In genomic region chr3:98563661-98564281, GRCh38 we compare ENCODE assay signal across 8 cellular contexts.
A peak's percentile ranks its signal among the peaks of the same experiment; 100 is the strongest.
DNase-seq lines count a peak whose midpoint lies in the region; ATAC-seq and TF ChIP-seq lines count a peak whose summit lies in the region.

No MANE protein-coding gene starts in this region.

- TF ChIP-seq CTCF in astrocyte of the spinal cord (IDR thresholded peaks at IDR 0.05; ENCODE audit: low read depth, low read length): no peak

- no peak overlapping the region for H3K4me3 ChIP-seq in astrocyte of the spinal cord (ENCODE audit: low read depth, low read length)

- DNase-seq in GM04503 (ENCODE audit: low read depth) (peak; percentile 49), HS-5 (ENCODE audit: low read depth) (peak; percentile 72), astrocyte of the spinal cord (ENCODE audit: low read depth, low spot score) (peak; percentile 71), DMS114 treated with DMSO at 0.1 percent for 48 hours (lab: John Stamatoyannopoulos, UW; ENCODE audit: unreplicated experiment) (no peak), iPS-NIHi7 (ENCODE audit: extremely low spot score) (no peak), D341Med (ENCODE audit: low spot score) (no peak), NCI-H2081 treated with DMSO at 0.1 percent for 48 hours (lab: John Stamatoyannopoulos, UW) (no peak)

- ATAC-seq in GM21526 (IDR thresholded peaks at IDR 0.05; ENCODE audit: low FRiP score, unreplicated experiment): peak; percentile 64

- in situ Hi-C loops in astrocyte of the spinal cord (cut with HindIII; ENCODE audit: low sequenced_read_pairs): no loop called here

Comparison
In these comparisons a context has a peak if more than half of its experiments do, and no peak if none do; other contexts are left out.
1. DNase-seq: peak in GM04503 (single experiment), HS-5 (single experiment) and astrocyte of the spinal cord (single experiment); none in DMS114 treated with DMSO at 0.1 percent for 48 hours (single experiment), iPS-NIHi7 (single experiment), D341Med (single experiment) and NCI-H2081 treated with DMSO at 0.1 percent for 48 hours (single experiment).